ENCODE assay signal across 20 cellular contexts in the genomic region with DNA sequence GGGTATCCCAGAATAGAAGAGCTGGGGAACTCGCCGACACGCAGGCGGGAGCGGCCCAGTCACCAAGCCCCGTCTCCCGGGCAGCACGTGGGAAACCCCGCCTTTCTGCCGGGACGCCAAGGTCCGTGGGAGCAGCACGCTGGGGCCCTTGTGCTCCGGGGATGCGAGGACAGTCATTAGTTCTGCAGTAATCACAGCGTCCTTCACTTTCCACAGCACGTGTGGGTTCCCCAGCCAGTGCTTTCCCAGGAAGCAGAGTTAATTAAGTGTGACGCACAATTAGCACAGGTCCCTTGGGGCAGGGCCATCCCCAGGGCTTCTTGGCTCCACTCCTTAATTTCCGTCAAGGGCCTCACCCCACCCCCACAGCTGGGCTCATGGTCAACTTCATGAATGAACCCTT.
DNase-seq lines count a peak whose midpoint lies in the region; ATAC-seq and TF ChIP-seq lines count a peak whose summit lies in the region.
"Had no signal": no experiment of that assay in that cellular context is flagged by ENCODE, and none has a peak within 500 bp of the region (broad histone marks: within the 10 kb centered on the region; RNA-seq: fewer than 3 reads in every experiment).

No MANE protein-coding gene starts in this region.

- no peaks in the 10 kb centered on the region for H3K27me3 ChIP-seq in BLaER1 treated with 17β-estradiol and CSF1 and Interleukin-3, amounts not matched to agents 10 nM and 100 nM
- H3K27me3 ChIP-seq in fibroblast of lung (ENCODE audit: control insufficient read depth, insufficient read depth, low read length) (no peaks in the 10 kb centered on the region), Peyer's patch (no peaks in the 10 kb centered on the region)

- H3K4me1 Mint-ChIP-seq in WTC11, result peaks cover 25% of the 10 kb centered on the region

- no peak overlapping the region for H3K27ac Mint-ChIP-seq in WTC11
- H3K27ac Mint-ChIP-seq: CD4-positive, CD25-positive, alpha-beta regulatory T cell; dendritic cell treated with granulocyte-macrophage colony-stimulating factor and Interleukin-4, amounts not matched to agents 40 ng/mL and 50 ng/mL, for 4 days; T-helper 2 cell treated with Interferon-gamma antibody and Interleukin-4, amounts not matched to agents 5 μg/mL and 100 μg/mL, for 36 hours had no signal

- H3K36me3 ChIP-seq in BLaER1 treated with 17β-estradiol and CSF1 and Interleukin-3, amounts not matched to agents 10 nM and 100 nM, result peaks cover 62 to 95% (median 79%) of the 10 kb centered on the region in 11 experiments
- H3K36me3 ChIP-seq in fibroblast of lung (ENCODE audit: control insufficient read depth, insufficient read depth, low read length), result peaks cover 20% of the 10 kb centered on the region
- no peaks in the 10 kb centered on the region for H3K36me3 ChIP-seq in Peyer's patch

- peak overlapping the region; percentile 34 to 75 (median 58); a peak in 21 of 22 replicates for H3K4me2 ChIP-seq in BLaER1 treated with 17β-estradiol and CSF1 and Interleukin-3, amounts not matched to agents 10 nM and 100 nM
- peak overlapping the region; percentile 5 for H3K4me2 ChIP-seq in fibroblast of lung (ENCODE audit: extremely low read depth, insufficient read depth, low read length)
- H3K4me2 ChIP-seq: KMS-11 had no signal

- TF ChIP-seq POLR2A in Peyer's patch (IDR thresholded peaks at IDR 0.05), result no peak

- no peak overlapping the region for H3K4me3 ChIP-seq in BLaER1 treated with 17β-estradiol and CSF1 and Interleukin-3, amounts not matched to agents 10 nM and 100 nM
- H3K4me3 ChIP-seq in fibroblast of lung (replicated peaks in 1 of 4; ENCODE audit: control extremely low read depth in 1 of 4, insufficient read depth in 1 of 4, low read depth in 3 of 4, low read length in 4 of 4) (no peak overlapping the region), Peyer's patch (no peak overlapping the region)

- POLR2A ChIA-PET in WTC11 (lab: Charles Lee), result no interaction called here

- H4K20me1 ChIP-seq in BLaER1 treated with 17β-estradiol and CSF1 and Interleukin-3, amounts not matched to agents 10 nM and 100 nM, result peaks cover 55 to 91% (median 66%) of the 10 kb centered on the region in 11 experiments; a peak in 20 of 22 replicates
- no peaks in the 10 kb centered on the region for H4K20me1 ChIP-seq in fibroblast of lung (ENCODE audit: control insufficient read depth, extremely low read depth, insufficient read depth, low read length)

- H3K27me3 Mint-ChIP-seq in WTC11 (ENCODE audit: low read depth), result no peaks in the 10 kb centered on the region
- H3K27me3 Mint-ChIP-seq: activated naive CD4-positive, alpha-beta T cell treated with anti-CD3 and anti-CD28 coated beads, Interleukin-2, amount 50 U/mL, for 24 hours; CD4-positive, CD25-positive, alpha-beta regulatory T cell; dendritic cell treated with granulocyte-macrophage colony-stimulating factor and Interleukin-4, amounts not matched to agents 40 ng/mL and 50 ng/mL, for 4 days had no signal

- DNase-seq in NCI-H69 (lab: John Stamatoyannopoulos, UW) (peak; percentile 48), fibroblast of lung (ENCODE audit: low read depth in 2 of 2) (no peak), renal cortical epithelial cell (ENCODE audit: low read depth) (peak; percentile 51), NCI-H1694 treated with DMSO at 0.1 percent for 48 hours (lab: John Stamatoyannopoulos, UW) (no peak), Peyer's patch (no peak), WTC11 (ENCODE audit: low spot score) (no peak)
- DNase-seq: aorta; CD4-positive, CD25-positive, alpha-beta regulatory T cell; DMS 273 treated with DMSO at 0.1 percent for 48 hours; NCI-H1930; NCI-H526 treated with DMSO at 0.1 percent for 48 hours; occipital lobe; stimulated activated CD4-positive, alpha-beta T cell treated with anti-CD3 and anti-CD28 coated beads, Interleukin-4, amount 100 ng/mL, for 1 hour; stimulated activated naive CD4-positive, alpha-beta T cell had no signal

- no peaks in the 10 kb centered on the region for H3K36me3 Mint-ChIP-seq in WTC11

- no peak overlapping the region for H3K9ac ChIP-seq in BLaER1 treated with 17β-estradiol and CSF1 and Interleukin-3, amounts not matched to agents 10 nM and 100 nM
- H3K9ac ChIP-seq in fibroblast of lung (ENCODE audit: insufficient read depth, low read length), result no peak overlapping the region
- H3K9ac ChIP-seq: KMS-11 had no signal

- H3K27ac ChIP-seq in BLaER1 treated with 17β-estradiol and CSF1 and Interleukin-3, amounts not matched to agents 10 nM and 100 nM, result peak overlapping the region in 6 of 11 experiments; percentile 3 to 52 (median 34); a peak in 6 of 22 replicates
- H3K27ac ChIP-seq in fibroblast of lung (ENCODE audit: insufficient read depth, low read length) (no peak overlapping the region), Peyer's patch (peak overlapping the region in 1 of 4 donors; percentile 1)
- H3K27ac ChIP-seq: KMS-11 had no signal

- no peak overlapping the region for H3K4me3 Mint-ChIP-seq in WTC11
- H3K4me3 Mint-ChIP-seq: activated naive CD4-positive, alpha-beta T cell treated with anti-CD3 and anti-CD28 coated beads, Interleukin-2, amount 50 U/mL, for 24 hours; CD4-positive, CD25-positive, alpha-beta regulatory T cell; dendritic cell treated with granulocyte-macrophage colony-stimulating factor and Interleukin-4, amounts not matched to agents 40 ng/mL and 50 ng/mL, for 4 days; T-helper 2 cell treated with Interferon-gamma antibody and Interleukin-4, amounts not matched to agents 5 μg/mL and 100 μg/mL, for 36 hours had no signal

- H3K79me2 ChIP-seq in fibroblast of lung (ENCODE audit: control insufficient read depth, insufficient read depth, low read length), result peaks cover 91% of the 10 kb centered on the region

- peaks cover 9 to 58% (median 40%) of the 10 kb centered on the region in 10 experiments for H3K4me1 ChIP-seq in BLaER1 treated with 17β-estradiol and CSF1 and Interleukin-3, amounts not matched to agents 10 nM and 100 nM
- peaks cover 33% of the 10 kb centered on the region for H3K4me1 ChIP-seq in fibroblast of lung (ENCODE audit: control insufficient read depth, extremely low read depth, insufficient read depth, low read length)
- peaks cover 0 to 18% (median 0%) of the 10 kb centered on the region in 4 donors for H3K4me1 ChIP-seq in Peyer's patch

- no peak overlapping the region for H2AFZ ChIP-seq in fibroblast of lung (ENCODE audit: low read length)

- CTCF ChIA-PET in WTC11 (lab: Charles Lee), result no interaction called here

- peaks cover 0 to 14% (median 11%) of the 10 kb centered on the region in 11 experiments; a peak in 15 of 22 replicates for H3K9me3 ChIP-seq in BLaER1 treated with 17β-estradiol and CSF1 and Interleukin-3, amounts not matched to agents 10 nM and 100 nM (replicated peaks in 1 of 11)
- H3K9me3 ChIP-seq in fibroblast of lung (ENCODE audit: control insufficient read depth, insufficient read depth, low read depth, low read length) (no peaks in the 10 kb centered on the region), Peyer's patch (no peaks in the 10 kb centered on the region)

- no peak for ATAC-seq in HG02678 (IDR thresholded peaks at IDR 0.05; ENCODE audit: unreplicated experiment)
- ATAC-seq in WTC11, result no peak

- no peaks in the 10 kb centered on the region for H3K9me3 Mint-ChIP-seq in WTC11
- H3K9me3 Mint-ChIP-seq: activated naive CD4-positive, alpha-beta T cell treated with anti-CD3 and anti-CD28 coated beads, Interleukin-2, amount 50 U/mL, for 24 hours; dendritic cell treated with granulocyte-macrophage colony-stimulating factor and Interleukin-4, amounts not matched to agents 40 ng/mL and 50 ng/mL, for 4 days; T-helper 2 cell treated with Interferon-gamma antibody and Interleukin-4, amounts not matched to agents 5 μg/mL and 100 μg/mL, for 36 hours had no signal

- TF ChIP-seq CTCF in fibroblast of lung (conservative IDR thresholded peaks at IDR 0.05 in 1 of 2, IDR thresholded peaks at IDR 0.05 in 1 of 2; ENCODE audit: low read depth in 1 of 2, low read length in 2 of 2) (no peak), Peyer's patch (IDR thresholded peaks at IDR 0.05) (no peak), WTC11 (IDR thresholded peaks at IDR 0.05) (no peak)

TF ChIP-seq in WTC11, 78 proteins besides CTCF, POLR2A, EP300 and RAD21 (continues in another document):
- TF ChIP-seq FOXP1 (CRISPR knock-in tag; IDR thresholded peaks at IDR 0.05; ENCODE audit: borderline replicate concordance), result no peak
- no peak for TF ChIP-seq ZNF138 (CRISPR knock-in tag; conservative IDR thresholded peaks at IDR 0.05)
- TF ChIP-seq GABPB1 (CRISPR knock-in tag; IDR thresholded peaks at IDR 0.05), result no peak
- no peak for TF ChIP-seq FOXK1 (CRISPR knock-in tag; IDR thresholded peaks at IDR 0.05)
- TF ChIP-seq, protein P1, sequence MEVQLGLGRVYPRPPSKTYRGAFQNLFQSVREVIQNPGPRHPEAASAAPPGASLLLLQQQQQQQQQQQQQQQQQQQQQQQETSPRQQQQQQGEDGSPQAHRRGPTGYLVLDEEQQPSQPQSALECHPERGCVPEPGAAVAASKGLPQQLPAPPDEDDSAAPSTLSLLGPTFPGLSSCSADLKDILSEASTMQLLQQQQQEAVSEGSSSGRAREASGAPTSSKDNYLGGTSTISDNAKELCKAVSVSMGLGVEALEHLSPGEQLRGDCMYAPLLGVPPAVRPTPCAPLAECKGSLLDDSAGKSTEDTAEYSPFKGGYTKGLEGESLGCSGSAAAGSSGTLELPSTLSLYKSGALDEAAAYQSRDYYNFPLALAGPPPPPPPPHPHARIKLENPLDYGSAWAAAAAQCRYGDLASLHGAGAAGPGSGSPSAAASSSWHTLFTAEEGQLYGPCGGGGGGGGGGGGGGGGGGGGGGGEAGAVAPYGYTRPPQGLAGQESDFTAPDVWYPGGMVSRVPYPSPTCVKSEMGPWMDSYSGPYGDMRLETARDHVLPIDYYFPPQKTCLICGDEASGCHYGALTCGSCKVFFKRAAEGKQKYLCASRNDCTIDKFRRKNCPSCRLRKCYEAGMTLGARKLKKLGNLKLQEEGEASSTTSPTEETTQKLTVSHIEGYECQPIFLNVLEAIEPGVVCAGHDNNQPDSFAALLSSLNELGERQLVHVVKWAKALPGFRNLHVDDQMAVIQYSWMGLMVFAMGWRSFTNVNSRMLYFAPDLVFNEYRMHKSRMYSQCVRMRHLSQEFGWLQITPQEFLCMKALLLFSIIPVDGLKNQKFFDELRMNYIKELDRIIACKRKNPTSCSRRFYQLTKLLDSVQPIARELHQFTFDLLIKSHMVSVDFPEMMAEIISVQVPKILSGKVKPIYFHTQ (CRISPR knock-in tag; IDR thresholded peaks at IDR 0.05), result no peak
- TF ChIP-seq, protein P2, sequence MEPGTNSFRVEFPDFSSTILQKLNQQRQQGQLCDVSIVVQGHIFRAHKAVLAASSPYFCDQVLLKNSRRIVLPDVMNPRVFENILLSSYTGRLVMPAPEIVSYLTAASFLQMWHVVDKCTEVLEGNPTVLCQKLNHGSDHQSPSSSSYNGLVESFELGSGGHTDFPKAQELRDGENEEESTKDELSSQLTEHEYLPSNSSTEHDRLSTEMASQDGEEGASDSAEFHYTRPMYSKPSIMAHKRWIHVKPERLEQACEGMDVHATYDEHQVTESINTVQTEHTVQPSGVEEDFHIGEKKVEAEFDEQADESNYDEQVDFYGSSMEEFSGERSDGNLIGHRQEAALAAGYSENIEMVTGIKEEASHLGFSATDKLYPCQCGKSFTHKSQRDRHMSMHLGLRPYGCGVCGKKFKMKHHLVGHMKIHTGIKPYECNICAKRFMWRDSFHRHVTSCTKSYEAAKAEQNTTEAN (CRISPR knock-in tag; IDR thresholded peaks at IDR 0.05), result no peak
- TF ChIP-seq ZNF263 (CRISPR knock-in tag; IDR thresholded peaks at IDR 0.05; ENCODE audit: low read depth), result no peak

Comparison
In these comparisons a context has a peak if more than half of its experiments do, and no peak if none do; other contexts are left out.
1. DNase-seq: peak in NCI-H69 (single experiment) and renal cortical epithelial cell (single experiment); none in fibroblast of lung (0 of 2), NCI-H1694 treated with DMSO at 0.1 percent for 48 hours (single experiment), Peyer's patch (0 of 3) and WTC11 (single experiment).